In the genomic region with DNA sequence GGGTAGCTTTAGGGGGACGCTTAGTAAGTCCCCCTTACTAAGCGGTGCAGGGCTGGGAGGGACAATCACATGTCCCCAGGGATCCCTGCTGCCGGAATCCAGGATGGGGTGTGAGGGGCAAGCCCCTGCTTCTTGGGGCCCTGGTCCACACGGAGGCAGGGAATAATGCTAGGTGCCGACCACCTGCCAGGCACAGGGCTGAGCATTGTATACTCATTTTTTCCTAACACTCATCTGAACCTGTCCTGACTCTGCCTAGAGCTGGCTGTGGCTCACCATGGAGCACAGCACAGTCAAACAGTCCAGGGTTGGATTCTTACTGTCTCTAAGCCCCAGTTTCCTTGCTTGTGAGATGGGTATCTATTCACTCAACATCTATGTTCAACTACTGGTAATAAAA, we compare ENCODE assay signal across 8 cellular contexts. TPM values are rescaled to one million over a fixed set of nuclear protein-coding genes. Genes with fewer than 3 reads are reported as not detected.
DNase-seq lines count a peak whose midpoint lies in the region; ATAC-seq, FAIRE-seq and TF ChIP-seq lines count a peak whose summit lies in the region.

No MANE protein-coding gene starts in this region.

- CTCF ChIA-PET in H1 (lab: Charles Lee; ENCODE audit: partially characterized antibody) = interaction anchor here (0.6 to 16.3 kb wide), 11 partner anchors 8 to 481 kb away, joined by 3 to 284 read pairs (median 4); a partner anchor contains a TSS

- no peak for FAIRE-seq in H1 (lab: Jason Lieb, UNC)
- no peak for FAIRE-seq in pancreas (lab: Jason Lieb, UNC)
- FAIRE-seq in urothelium cell line (lab: Jason Lieb, UNC) = no peak

- H3K36me3 ChIP-seq in BLaER1 (no peaks in the 10 kb centered on the region), RWPE2 (ENCODE audit: low read depth) (no peaks in the 10 kb centered on the region), H1 (ENCODE audit: control insufficient read depth in 2 of 4, insufficient read depth in 4 of 4, low read length in 3 of 4) (no peaks in the 10 kb centered on the region), pancreas (no peaks in the 10 kb centered on the region)

- H3K56ac ChIP-seq in H1 (replicated peaks; ENCODE audit: insufficient read length, low read depth, low read length) = no peak overlapping the region

- H2BK15ac ChIP-seq in H1 (ENCODE audit: low read length) = 0 out of 2 replicates have a peak overlapping the region, but pooled peaks have one; percentile 6

- no peaks in the 10 kb centered on the region for H3K79me2 ChIP-seq in H1 (ENCODE audit: control insufficient read depth in 1 of 2, insufficient read depth in 2 of 2, low read length in 2 of 2)

- no peaks in the 10 kb centered on the region for H3K79me1 ChIP-seq in H1 (ENCODE audit: low read depth, low read length)

- H3K27me3 ChIP-seq in BLaER1 (no peaks in the 10 kb centered on the region), RWPE2 (ENCODE audit: insufficient read depth, poor library complexity, severe bottlenecking) (no peaks in the 10 kb centered on the region), H1 (replicated peaks in 1 of 4; ENCODE audit: control insufficient read depth in 3 of 4, extremely low read depth in 1 of 4, insufficient read depth in 3 of 4, low read length in 3 of 4) (peaks cover 0 to 25% (median 16%) of the 10 kb centered on the region in 4 experiments; a peak in 5 of 7 replicates), pancreas (no peaks in the 10 kb centered on the region)

- peak overlapping the region; percentile 98 for H3K4me2 ChIP-seq in BLaER1
- H3K4me2 ChIP-seq in H1 (ENCODE audit: insufficient read depth in 1 of 2, low read depth in 2 of 2, low read length in 2 of 2) = no peak overlapping the region; a peak in 1 of 4 replicates

- TF ChIP-seq RAD21 in H1 (IDR thresholded peaks at IDR 0.05 in 1 of 2, conservative IDR thresholded peaks at IDR 0.05 in 1 of 2; ENCODE audit: low read depth in 2 of 2, low read length in 2 of 2) = no peak

- peak overlapping the region; percentile 89; the same call in 1 of the 2 replicates for H3K9ac ChIP-seq in BLaER1
- H3K9ac ChIP-seq in H1 (replicated peaks in 1 of 4; ENCODE audit: extremely low read depth in 1 of 4, low read depth in 3 of 4, low read length in 3 of 4) = no peak overlapping the region

- H2BK120ac ChIP-seq in H1 (replicated peaks; ENCODE audit: low read depth, low read length) = no peak overlapping the region

- TF ChIP-seq CTCF in RWPE2 (IDR thresholded peaks at IDR 0.05; ENCODE audit: poor library complexity, severe bottlenecking) (no peak), H1 (IDR thresholded peaks at IDR 0.05; ENCODE audit: control extremely low read depth in 1 of 3, insufficient read depth in 1 of 3, low read depth in 1 of 3, low read length in 3 of 3) (no peak), pancreas (IDR thresholded peaks at IDR 0.05) (no peak)

- no peak overlapping the region for H3K23ac ChIP-seq in H1 (ENCODE audit: insufficient read length)

- ATAC-seq in RWPE2 (ENCODE audit: low read depth) = no peak
- ATAC-seq in pancreas = no peak
- no peak for ATAC-seq in GM18907 (IDR thresholded peaks at IDR 0.05; ENCODE audit: unreplicated experiment)

- peaks cover 4% of the 10 kb centered on the region; the same call in 1 of the 2 replicates for H3K23me2 ChIP-seq in H1 (ENCODE audit: low read depth, low read length)

- WGBS in H1 (ENCODE audit: extremely low coverage in 1 of 2, insufficient coverage in 1 of 2, insufficient read length in 1 of 2, insufficient replicate concordance in 2 of 2, low coverage in 1 of 2, low lambda C conversion rate in 2 of 2, missing lambda C conversion rate in 1 of 2), 2 experiments = 76% methylated on average over 5 of the region's 5 CpGs; no CpG with 5 or more reads in 1 of the 2 experiments
- WGBS in pancreas, 2 donors = 68 to 75% methylated on average over 5 of the region's 5 CpGs

- H3K27ac ChIP-seq in BLaER1 = peak overlapping the region; percentile 96
- H3K27ac ChIP-seq in RWPE2 (ENCODE audit: poor library complexity, severe bottlenecking) = peak overlapping the region; percentile 85
- no peak overlapping the region for H3K27ac ChIP-seq in H1 (ENCODE audit: low read depth, low read length)
- peak overlapping the region; percentile 86 to 95 (median 94) for H3K27ac ChIP-seq in pancreas

- H2AFZ ChIP-seq in H1 (ENCODE audit: low read length) = no peak overlapping the region

- H4K8ac ChIP-seq in H1 (ENCODE audit: extremely low read depth, insufficient read depth, low read length) = no peak overlapping the region

- H2BK12ac ChIP-seq in H1 (ENCODE audit: low read depth, low read length) = peak overlapping the region; percentile 84; the same call in 1 of the 2 replicates

- 0 out of 2 replicates have a peak overlapping the region, but pooled peaks have one; percentile 27 for H2BK5ac ChIP-seq in H1 (ENCODE audit: low read depth, low read length)

- DNase-seq in RWPE2 (ENCODE audit: low spot score) (no peak), H1 (ENCODE audit: low read depth in 1 of 2, low spot score in 2 of 2) (no peak), pancreas (peak in 1 of 6 donors; percentile 51), cortex of kidney (lab: John Stamatoyannopoulos, UW) (no peak), urothelium cell line (ENCODE audit: low spot score) (no peak), AML-193 (lab: John Stamatoyannopoulos, UW) (no peak)

- no peak overlapping the region for H2BK20ac ChIP-seq in H1 (ENCODE audit: low read length)

- no peak overlapping the region for H3K18ac ChIP-seq in H1 (ENCODE audit: extremely low read depth, low read length)

- peak overlapping the region; percentile 39; the same call in 1 of the 2 replicates for H2AK5ac ChIP-seq in H1 (ENCODE audit: low read depth, low read length)

- TF ChIP-seq POLR2A in H1 (IDR thresholded peaks at IDR 0.05; ENCODE audit: control extremely low read depth in 1 of 2, low read depth in 2 of 2, low read length in 2 of 2) = no peak

- no peak for TF ChIP-seq EP300 in H1 (IDR thresholded peaks at IDR 0.05; ENCODE audit: borderline replicate concordance in 1 of 2, low read depth in 2 of 2, low read length in 2 of 2)

- peaks cover 76% of the 10 kb centered on the region for H3K4me1 ChIP-seq in BLaER1
- peaks cover 50% of the 10 kb centered on the region for H3K4me1 ChIP-seq in RWPE2 (ENCODE audit: insufficient read depth, poor library complexity, severe bottlenecking)
- H3K4me1 ChIP-seq in H1 (replicated peaks in 1 of 4; ENCODE audit: control insufficient read depth in 3 of 4, insufficient read depth in 4 of 4, low read length in 3 of 4) = peaks cover 0 to 42% (median 32%) of the 10 kb centered on the region in 4 experiments; a peak in 6 of 7 replicates
- peaks cover 8 to 32% (median 12%) of the 10 kb centered on the region in 3 donors for H3K4me1 ChIP-seq in pancreas

- H3K9me3 ChIP-seq in BLaER1 (no peaks in the 10 kb centered on the region), RWPE2 (ENCODE audit: severe bottlenecking) (no peaks in the 10 kb centered on the region), H1 (ENCODE audit: insufficient read depth in 2 of 2, low read depth in 1 of 2, low read length in 1 of 2) (no peaks in the 10 kb centered on the region), pancreas (no peaks in the 10 kb centered on the region)

- no peak overlapping the region for H4K91ac ChIP-seq in H1 (replicated peaks; ENCODE audit: insufficient read length, low read length)

- no peak overlapping the region for H4K5ac ChIP-seq in H1 (ENCODE audit: insufficient read length, low read depth, low read length)

- no peak overlapping the region for H3K14ac ChIP-seq in H1 (ENCODE audit: insufficient read length)

- intact Hi-C loops in pancreas (cut with DNase I) = no loop called here

- POLR2A ChIA-PET in H1 (lab: Charles Lee; ENCODE audit: partially characterized antibody) = interaction anchor here (0.9 to 4.2 kb wide), 11 partner anchors 10 to 161 kb away, joined by 3 to 29 read pairs (median 5); a partner anchor contains a TSS

- no peak overlapping the region for H3K4ac ChIP-seq in H1 (replicated peaks; ENCODE audit: insufficient read length, low read depth, low read length)

- H4K20me1 ChIP-seq in BLaER1 (no peaks in the 10 kb centered on the region), H1 (replicated peaks in 1 of 2; ENCODE audit: control insufficient read depth in 1 of 2, insufficient read depth in 2 of 2, low read length in 2 of 2) (no peaks in the 10 kb centered on the region)

- peak overlapping the region; percentile 73; the same call in 1 of the 2 replicates for H3K4me3 ChIP-seq in BLaER1
- H3K4me3 ChIP-seq in RWPE2 (ENCODE audit: severe bottlenecking) = no peak overlapping the region
- no peak overlapping the region for H3K4me3 ChIP-seq in H1 (ENCODE audit: extremely low read depth in 1 of 4, insufficient read depth in 2 of 4, low read depth in 3 of 4, low read length in 4 of 4)
- no peak overlapping the region for H3K4me3 ChIP-seq in pancreas

RNA-seq across cellular contexts. Expression of a gene that starts 1.4 kb away (rescaled TPM):
- 12.8 and 15.3 TPM in 2 replicates for total RNA-seq in H1 (2021; fragmentation: NEBNext Ultra II Directional; extraction: Animal tissue kit (Norgen Biotek cat#: 25700))
- polyA plus RNA-seq in H1 (2011; rRNA removed) (17.8 and 25.2 TPM in 2 replicates), pancreas (100 to 1,000 TPM; 118 to 151 TPM)
- polyA plus RNA-seq in H1 (2011; cell fraction: cytosol; rRNA removed) = 16.0 TPM
- polyA plus RNA-seq in H1 (2011; cell fraction: nucleus; rRNA removed) = 71.4 TPM
- 7.7 to 16.8 TPM (median 14.8 TPM) in 4 replicates for polyA plus RNA-seq in H1 (2012, experiment 1 of 2)
- polyA plus RNA-seq in H1 (2012, experiment 2 of 2) = 7.9 TPM
- 19.0 TPM for polyA plus RNA-seq in H1 (2013, experiment 1 of 2)
- polyA plus RNA-seq in H1 (2013, experiment 2 of 2) = 16.9 TPM
- 2.7 and 4.8 TPM in 2 replicates for polyA minus RNA-seq in H1 (2011; rRNA and poly(A)+ RNA removed)
- 10.1 TPM for polyA minus RNA-seq in H1 (2011; cell fraction: cytosol; rRNA and poly(A)+ RNA removed)
- 15.4 TPM for polyA minus RNA-seq in H1 (2011; cell fraction: nucleus; rRNA and poly(A)+ RNA removed)
- total RNA-seq in pancreas = 100 to 1,000 TPM in 1 of 6 donors, 10 to 100 TPM in 5; 44.7 to 119 (median 63.4) TPM

RNA-seq across cellular contexts. Expression of a gene that starts 10.7 kb away (rescaled TPM):
- total RNA-seq in H1 (2021; fragmentation: NEBNext Ultra II Directional; extraction: Animal tissue kit (Norgen Biotek cat#: 25700)) = 53.4 and 56.1 TPM in 2 replicates
- polyA plus RNA-seq in H1 (2011; rRNA removed) = 125 and 148 TPM in 2 replicates
- polyA plus RNA-seq in H1 (2011; cell fraction: cytosol; rRNA removed) = 91.1 TPM
- polyA plus RNA-seq in H1 (2011; cell fraction: nucleus; rRNA removed) = 91.2 TPM
- 84.9 to 91.1 TPM (median 88.1 TPM) in 4 replicates for polyA plus RNA-seq in H1 (2012, experiment 1 of 2)
- 128 TPM for polyA plus RNA-seq in H1 (2012, experiment 2 of 2)
- 85.3 TPM for polyA plus RNA-seq in H1 (2013, experiment 1 of 2)
- polyA plus RNA-seq in H1 (2013, experiment 2 of 2) = 89.8 TPM
- 11.7 and 17.5 TPM in 2 replicates for polyA minus RNA-seq in H1 (2011; rRNA and poly(A)+ RNA removed)
- 25.8 TPM for polyA minus RNA-seq in H1 (2011; cell fraction: cytosol; rRNA and poly(A)+ RNA removed)
- polyA minus RNA-seq in H1 (2011; cell fraction: nucleus; rRNA and poly(A)+ RNA removed) = 52.9 TPM
- 10 to 100 TPM; 17.8 to 29.1 (median 20.1) TPM for total RNA-seq in pancreas
- 10 to 100 TPM; 32.5 to 34.8 TPM for polyA plus RNA-seq in pancreas

RNA-seq across cellular contexts. Expression of a gene that starts 12.8 kb away (rescaled TPM):
- total RNA-seq in H1 (2021; fragmentation: NEBNext Ultra II Directional; extraction: Animal tissue kit (Norgen Biotek cat#: 25700)) = 15.8 and 17.6 TPM in 2 replicates
- polyA plus RNA-seq in H1 (2011; rRNA removed) (32.4 and 39.2 TPM in 2 replicates), pancreas (10 to 100 TPM; 37.3 to 49.1 TPM)
- 21.2 TPM for polyA plus RNA-seq in H1 (2011; cell fraction: cytosol; rRNA removed)
- 30.1 TPM for polyA plus RNA-seq in H1 (2011; cell fraction: nucleus; rRNA removed)
- polyA plus RNA-seq in H1 (2012, experiment 1 of 2) = 11.0 to 14.3 TPM (median 11.7 TPM) in 4 replicates
- polyA plus RNA-seq in H1 (2012, experiment 2 of 2) = 14.5 TPM
- 16.9 TPM for polyA plus RNA-seq in H1 (2013, experiment 1 of 2)
- polyA plus RNA-seq in H1 (2013, experiment 2 of 2) = 17.1 TPM
- 5.8 and 6.0 TPM in 2 replicates for polyA minus RNA-seq in H1 (2011; rRNA and poly(A)+ RNA removed)
- 6.2 TPM for polyA minus RNA-seq in H1 (2011; cell fraction: cytosol; rRNA and poly(A)+ RNA removed)
- 17.7 TPM for polyA minus RNA-seq in H1 (2011; cell fraction: nucleus; rRNA and poly(A)+ RNA removed)
- 10 to 100 TPM; 22.7 to 45.9 (median 28.6) TPM for total RNA-seq in pancreas

RNA-seq across cellular contexts. Expression of a gene that starts 16.3 kb away (rescaled TPM):
- 6.6 and 7.9 TPM in 2 replicates for total RNA-seq in H1 (2021; fragmentation: NEBNext Ultra II Directional; extraction: Animal tissue kit (Norgen Biotek cat#: 25700))
- 4.3 and 6.2 TPM in 2 replicates for polyA plus RNA-seq in H1 (2011; rRNA removed)
- polyA plus RNA-seq in H1 (2011; cell fraction: cytosol; rRNA removed) = 7.3 TPM
- 21.8 TPM for polyA plus RNA-seq in H1 (2011; cell fraction: nucleus; rRNA removed)
- polyA plus RNA-seq in H1 (2012, experiment 1 of 2) = 4.6 to 6.7 TPM (median 5.1 TPM) in 4 replicates
- 1.2 TPM for polyA plus RNA-seq in H1 (2012, experiment 2 of 2)
- polyA plus RNA-seq in H1 (2013, experiment 1 of 2) = 6.2 TPM
- 5.6 TPM for polyA plus RNA-seq in H1 (2013, experiment 2 of 2)
- 1.8 and 1.9 TPM in 2 replicates for polyA minus RNA-seq in H1 (2011; rRNA and poly(A)+ RNA removed)
- 3.4 TPM for polyA minus RNA-seq in H1 (2011; cell fraction: cytosol; rRNA and poly(A)+ RNA removed)
- polyA minus RNA-seq in H1 (2011; cell fraction: nucleus; rRNA and poly(A)+ RNA removed) = 3.8 TPM
- total RNA-seq in pancreas = 10 to 100 TPM in 4 of 6 donors, 1 to 10 TPM in 2; 6.5 to 26.2 (median 11.2) TPM
- polyA plus RNA-seq in pancreas = 10 to 100 TPM; 25.0 to 34.2 TPM

RNA-seq across cellular contexts. Expression of a gene that starts 34.7 kb away (rescaled TPM):
- total RNA-seq in H1 (2021; fragmentation: NEBNext Ultra II Directional; extraction: Animal tissue kit (Norgen Biotek cat#: 25700)) = 59.4 and 59.8 TPM in 2 replicates
- polyA plus RNA-seq in H1 (2011; rRNA removed) (77.7 and 111 TPM in 2 replicates), pancreas (10 to 100 TPM; 68.9 to 83.9 TPM)
- polyA plus RNA-seq in H1 (2011; cell fraction: cytosol; rRNA removed) = 81.5 TPM
- polyA plus RNA-seq in H1 (2011; cell fraction: nucleus; rRNA removed) = 125 TPM
- 25.2 to 54.4 TPM (median 48.4 TPM) in 4 replicates for polyA plus RNA-seq in H1 (2012, experiment 1 of 2)
- polyA plus RNA-seq in H1 (2012, experiment 2 of 2) = 47.9 TPM
- polyA plus RNA-seq in H1 (2013, experiment 1 of 2) = 44.5 TPM
- 50.1 TPM for polyA plus RNA-seq in H1 (2013, experiment 2 of 2)
- 40.4 and 48.7 TPM in 2 replicates for polyA minus RNA-seq in H1 (2011; rRNA and poly(A)+ RNA removed)
- 40.9 TPM for polyA minus RNA-seq in H1 (2011; cell fraction: cytosol; rRNA and poly(A)+ RNA removed)
- 32.2 TPM for polyA minus RNA-seq in H1 (2011; cell fraction: nucleus; rRNA and poly(A)+ RNA removed)
- total RNA-seq in pancreas = 10 to 100 TPM; 40.1 to 49.4 (median 41.2) TPM
